Comparison of ENCODE assay signal across 9 cellular contexts in genomic region chr3:152197937-152198336, GRCh38.
DNase-seq lines count a peak whose midpoint lies in the region; ATAC-seq and TF ChIP-seq lines count a peak whose summit lies in the region.
"Had no signal": no experiment of that assay in that cellular context is flagged by ENCODE, and none has a peak within 500 bp of the region (broad histone marks: within the 10 kb centered on the region; RNA-seq: fewer than 3 reads in every experiment).

No MANE protein-coding gene starts in this region.

- no peak overlapping the region for H3K4me3 ChIP-seq in smooth muscle cell
- H3K4me3 ChIP-seq: SJSA1 had no signal

- peak overlapping the region; percentile 45 for H3K27ac ChIP-seq in smooth muscle cell (ENCODE audit: low read depth)
- H3K27ac ChIP-seq: SJSA1 had no signal

- H4K20me1 ChIP-seq in smooth muscle cell (ENCODE audit: low read depth), result no peaks in the 10 kb centered on the region

- H3K27me3 Mint-ChIP-seq in activated naive CD8-positive, alpha-beta T cell treated with anti-CD3 and anti-CD28 coated beads for 36 hours, result no peaks in the 10 kb centered on the region

- TF ChIP-seq CTCF in smooth muscle cell (IDR thresholded peaks at IDR 0.05; ENCODE audit: borderline replicate concordance, insufficient read depth, poor library complexity, severe bottlenecking), result no peak

- H3K9me3 Mint-ChIP-seq in activated naive CD8-positive, alpha-beta T cell treated with anti-CD3 and anti-CD28 coated beads for 36 hours, result peaks cover 5% of the 10 kb centered on the region

- 89% methylated on average over 3 of the region's 3 CpGs for WGBS in smooth muscle cell (ENCODE audit: low lambda C conversion rate)

- peak overlapping the region; percentile 98 for H3K27ac Mint-ChIP-seq in activated naive CD8-positive, alpha-beta T cell treated with anti-CD3 and anti-CD28 coated beads for 36 hours

- H3K4me1 Mint-ChIP-seq in activated naive CD8-positive, alpha-beta T cell treated with anti-CD3 and anti-CD28 coated beads for 36 hours, result peaks cover 72% of the 10 kb centered on the region

- H3K4me1 ChIP-seq in smooth muscle cell (ENCODE audit: low read depth), result peaks cover 5% of the 10 kb centered on the region
- H3K4me1 ChIP-seq: SJSA1 had no signal

- DNase-seq in activated naive CD8-positive, alpha-beta T cell treated with anti-CD3 and anti-CD28 coated beads for 36 hours, result no peak
- DNase-seq in smooth muscle cell (lab: John Stamatoyannopoulos, UW; ENCODE audit: unreplicated experiment) (no peak), NCI-H748 treated with DMSO at 0.1 percent for 48 hours (lab: John Stamatoyannopoulos, UW) (no peak), RKO (ENCODE audit: low spot score) (no peak), NCI-H1436 treated with DMSO at 0.1 percent for 48 hours (lab: John Stamatoyannopoulos, UW) (no peak)

- H3K4me3 Mint-ChIP-seq in activated naive CD8-positive, alpha-beta T cell treated with anti-CD3 and anti-CD28 coated beads for 36 hours, result peak overlapping the region; percentile 85

- H3K36me3 ChIP-seq in smooth muscle cell (ENCODE audit: low read depth), result no peaks in the 10 kb centered on the region
- H3K36me3 ChIP-seq: SJSA1 had no signal

- no peaks in the 10 kb centered on the region for H3K79me2 ChIP-seq in smooth muscle cell (ENCODE audit: low read depth)

- no peaks in the 10 kb centered on the region for H3K9me3 ChIP-seq in smooth muscle cell (replicated peaks; ENCODE audit: low read depth)
- H3K9me3 ChIP-seq: SJSA1 had no signal

- H2AFZ ChIP-seq in smooth muscle cell (ENCODE audit: low read depth), result peak overlapping the region; percentile 14

- H3K36me3 Mint-ChIP-seq in activated naive CD8-positive, alpha-beta T cell treated with anti-CD3 and anti-CD28 coated beads for 36 hours, result peaks cover 3% of the 10 kb centered on the region

- no peaks in the 10 kb centered on the region for H3K27me3 ChIP-seq in smooth muscle cell (ENCODE audit: low read depth)
- H3K27me3 ChIP-seq: SJSA1 had no signal

- H3K4me2 ChIP-seq in smooth muscle cell, result peak overlapping the region; percentile 69

- no peaks in the 10 kb centered on the region for H3F3A ChIP-seq in smooth muscle cell (ENCODE audit: low read depth)

- ATAC-seq in GM18873 (IDR thresholded peaks at IDR 0.05; ENCODE audit: low FRiP score, unreplicated experiment), result peak; percentile 39
- peak; percentile 32 for ATAC-seq in HG02943 (IDR thresholded peaks at IDR 0.05; ENCODE audit: low read depth, unreplicated experiment)
- ATAC-seq in HG03565 (IDR thresholded peaks at IDR 0.05; ENCODE audit: unreplicated experiment), result no peak

- no peak overlapping the region for H3K9ac ChIP-seq in smooth muscle cell (ENCODE audit: low read depth)
